ENCODE assay signal across 33 cellular contexts in genomic region chr4:59339631-59340030, GRCh38.
DNase-seq lines count a peak whose midpoint lies in the region; ATAC-seq, FAIRE-seq and TF ChIP-seq lines count a peak whose summit lies in the region.
"Had no signal": no experiment of that assay in that cellular context is flagged by ENCODE, and none has a peak within 500 bp of the region (broad histone marks: within the 10 kb centered on the region; RNA-seq: fewer than 3 reads in every experiment).

No MANE protein-coding gene starts in this region.

- H3K9me3 Mint-ChIP-seq in WTC11: no peaks in the 10 kb centered on the region
- H3K9me3 Mint-ChIP-seq: brain had no signal

- in situ Hi-C loops in GM13976 (cut with MboI; ENCODE audit: low sequenced_read_pairs, unreplicated experiment): no loop called here

- no peak for FAIRE-seq in small intestine (lab: Jason Lieb, UNC)
- FAIRE-seq: GM18507 had no signal

- no peak overlapping the region for H3K27ac Mint-ChIP-seq in WTC11
- H3K27ac Mint-ChIP-seq: activated CD4-positive, alpha-beta T cell treated with anti-CD3 and anti-CD28 coated beads for 36 hours; activated CD8-positive, alpha-beta T cell treated with anti-CD3 and anti-CD28 coated beads for 36 hours; activated naive CD4-positive, alpha-beta T cell treated with anti-CD3 and anti-CD28 coated beads, Interleukin-2, amount 10 ng/mL, durations not matched to agents 7 days and 5 days; brain; immature natural killer cell; progenitor cell of endocrine pancreas; T-helper 2 cell treated with Interferon-gamma antibody and Interleukin-4, amounts not matched to agents 5 μg/mL and 100 μg/mL, for 36 hours had no signal

- H3K4me1 ChIP-seq in KMS-11 (ENCODE audit: low read depth, poor library complexity, severe bottlenecking) (peaks cover 46% of the 10 kb centered on the region), small intestine (ENCODE audit: control insufficient read depth in 2 of 2, insufficient read depth in 1 of 2, low read depth in 1 of 2, low read length in 1 of 2) (no peaks in the 10 kb centered on the region)
- H3K4me1 ChIP-seq: adrenal gland, gastroesophageal sphincter, sigmoid colon, tibial artery had no signal

- no peaks in the 10 kb centered on the region for H3K36me3 Mint-ChIP-seq in WTC11
- H3K36me3 Mint-ChIP-seq: activated naive CD4-positive, alpha-beta T cell treated with anti-CD3 and anti-CD28 coated beads, Interleukin-2, amount 10 ng/mL, durations not matched to agents 7 days and 5 days; brain; immature natural killer cell had no signal

- DNase-seq in WTC11 (ENCODE audit: low spot score) (no peak), hippocampal formation (lab: John Stamatoyannopoulos, UW) (peak; percentile 5 to 14), putamen (ENCODE audit: low spot score) (peak; percentile 39), GM13976 (ENCODE audit: low spot score) (no peak), small intestine (no peak), NOMO-1 (lab: John Stamatoyannopoulos, UW; ENCODE audit: unreplicated experiment in 2 of 2) (no peak)
- DNase-seq: activated CD4-positive, alpha-beta T cell treated with anti-CD3 and anti-CD28 coated beads for 36 hours; activated CD8-positive, alpha-beta memory T cell treated with anti-CD3 and anti-CD28 coated beads, Interleukin-2, amount 50 U/mL, for 48 hours; activated CD8-positive, alpha-beta T cell treated with anti-CD3 and anti-CD28 coated beads for 36 hours; activated naive CD4-positive, alpha-beta T cell treated with anti-CD3 and anti-CD28 coated beads, Interleukin-2, amount 10 ng/mL, durations not matched to agents 7 days and 5 days; adrenal gland; dermis blood vessel endothelial cell; H7; immature natural killer cell; KG1; mesenchymal stem cell; MG63; NCI-H1105 treated with DMSO at 0.1 percent for 48 hours; NCI-H1930; NCI-H2227 treated with DMSO at 0.1 percent for 48 hours; NCI-H526; Right ventricle myocardium superior; sigmoid colon; stimulated activated CD4-positive, alpha-beta T cell treated with anti-CD3 and anti-CD28 coated beads, Interleukin-4, amount 100 ng/mL, for 1 hour; tibial artery had no signal

- no peaks in the 10 kb centered on the region for H3K27me3 Mint-ChIP-seq in WTC11 (ENCODE audit: low read depth)
- H3K27me3 Mint-ChIP-seq: activated CD4-positive, alpha-beta T cell treated with anti-CD3 and anti-CD28 coated beads for 36 hours; activated CD8-positive, alpha-beta T cell treated with anti-CD3 and anti-CD28 coated beads for 36 hours; activated naive CD4-positive, alpha-beta T cell treated with anti-CD3 and anti-CD28 coated beads, Interleukin-2, amount 10 ng/mL, durations not matched to agents 7 days and 5 days; brain; progenitor cell of endocrine pancreas had no signal

- no peaks in the 10 kb centered on the region for H3K9me3 ChIP-seq in small intestine (ENCODE audit: control insufficient read depth, low read depth)
- H3K9me3 ChIP-seq: adrenal gland, gastroesophageal sphincter, MG63, sigmoid colon, tibial artery had no signal

- CTCF ChIA-PET in WTC11 (lab: Charles Lee): no interaction called here

- H3K36me3 ChIP-seq in KMS-11 (ENCODE audit: insufficient read depth) (no peaks in the 10 kb centered on the region), small intestine (ENCODE audit: control insufficient read depth in 2 of 2, insufficient read depth in 2 of 2, low read length in 2 of 2) (no peaks in the 10 kb centered on the region)
- H3K36me3 ChIP-seq: adrenal gland, gastroesophageal sphincter, MG63, sigmoid colon, tibial artery had no signal

- H2AFZ ChIP-seq in KMS-11 (ENCODE audit: low read depth): peak overlapping the region; percentile 4; the same call in 1 of the 2 replicates

- H3K27ac ChIP-seq in KMS-11: peak overlapping the region; percentile 93
- H3K27ac ChIP-seq in small intestine (ENCODE audit: low read depth in 1 of 2, low read length in 1 of 2): no peak overlapping the region
- H3K27ac ChIP-seq: adrenal gland, gastroesophageal sphincter, sigmoid colon, tibial artery had no signal

- no peaks in the 10 kb centered on the region for H4K20me1 ChIP-seq in KMS-11 (ENCODE audit: insufficient read depth)

- ATAC-seq in WTC11: peak; percentile 86
- ATAC-seq: activated CD4-positive, alpha-beta T cell treated with anti-CD3 and anti-CD28 coated beads for 36 hours; activated CD8-positive, alpha-beta T cell treated with anti-CD3 and anti-CD28 coated beads for 36 hours; gastroesophageal sphincter; left lobe of liver; Panc1 had no signal

- POLR2A ChIA-PET in WTC11 (lab: Charles Lee): no interaction called here

- H3K4me3 ChIP-seq in KMS-11 (IDR thresholded peaks at IDR 0.05; ENCODE audit: insufficient read depth, low read depth, low read length) (no peak overlapping the region), small intestine (ENCODE audit: low read depth in 1 of 2, low read length in 2 of 2) (no peak overlapping the region)
- H3K4me3 ChIP-seq: adrenal gland, gastroesophageal sphincter, MG63, sigmoid colon, tibial artery had no signal

- no peaks in the 10 kb centered on the region for H3K79me2 ChIP-seq in KMS-11 (ENCODE audit: insufficient read depth, low read depth)

- TF ChIP-seq CTCF in KMS-11 (conservative IDR thresholded peaks at IDR 0.05; ENCODE audit: low read depth, low read length): no peak
- TF ChIP-seq CTCF in WTC11 (IDR thresholded peaks at IDR 0.05): no peak
- no peak for TF ChIP-seq CTCF in GM13976 (IDR thresholded peaks at IDR 0.05; ENCODE audit: borderline replicate concordance, control extremely low read depth, extremely low read depth, insufficient read depth, missing control alignments)

- H3K27me3 ChIP-seq in KMS-11 (ENCODE audit: insufficient read depth, low read depth) (no peaks in the 10 kb centered on the region), small intestine (ENCODE audit: control insufficient read depth in 2 of 2, insufficient read depth in 2 of 2, low read length in 2 of 2) (no peaks in the 10 kb centered on the region)
- H3K27me3 ChIP-seq: adrenal gland, gastroesophageal sphincter, MG63, sigmoid colon, tibial artery had no signal

- peak overlapping the region; percentile 44 for H3K4me2 ChIP-seq in KMS-11

- H3K4me1 Mint-ChIP-seq in WTC11: 0 out of 2 replicates have a peak, but pooled peaks cover 3% of the 10 kb centered on the region
- H3K4me1 Mint-ChIP-seq: activated CD4-positive, alpha-beta T cell treated with anti-CD3 and anti-CD28 coated beads for 36 hours; activated naive CD4-positive, alpha-beta T cell treated with anti-CD3 and anti-CD28 coated beads, Interleukin-2, amount 10 ng/mL, durations not matched to agents 7 days and 5 days; immature natural killer cell had no signal

- H3K9ac ChIP-seq in KMS-11: peak overlapping the region; percentile 60

- no peak overlapping the region for H3K4me3 Mint-ChIP-seq in WTC11
- H3K4me3 Mint-ChIP-seq: activated CD4-positive, alpha-beta T cell treated with anti-CD3 and anti-CD28 coated beads for 36 hours; activated CD8-positive, alpha-beta T cell treated with anti-CD3 and anti-CD28 coated beads for 36 hours; activated naive CD4-positive, alpha-beta T cell treated with anti-CD3 and anti-CD28 coated beads, Interleukin-2, amount 10 ng/mL, durations not matched to agents 7 days and 5 days; brain; immature natural killer cell; T-helper 2 cell treated with Interferon-gamma antibody and Interleukin-4, amounts not matched to agents 5 μg/mL and 100 μg/mL, for 36 hours had no signal

TF ChIP-seq in WTC11, 78 proteins besides CTCF, POLR2A, EP300 and RAD21 (continues in another document):
- TF ChIP-seq ESRRA (CRISPR knock-in tag; IDR thresholded peaks at IDR 0.05; ENCODE audit: borderline replicate concordance) (no peak), USF1 (CRISPR knock-in tag; IDR thresholded peaks at IDR 0.05) (no peak), ZNF423 (CRISPR knock-in tag; IDR thresholded peaks at IDR 0.05) (no peak), ELF4 (CRISPR knock-in tag; IDR thresholded peaks at IDR 0.05; ENCODE audit: low read depth) (no peak), GABPB1 (CRISPR knock-in tag; IDR thresholded peaks at IDR 0.05) (no peak), EMX1 (CRISPR knock-in tag; IDR thresholded peaks at IDR 0.05) (no peak), TP53 (CRISPR knock-in tag; IDR thresholded peaks at IDR 0.05) (no peak), MYBL2 (CRISPR knock-in tag; IDR thresholded peaks at IDR 0.05) (no peak), GRHL2 (CRISPR knock-in tag; IDR thresholded peaks at IDR 0.05; ENCODE audit: insufficient replicate concordance, severe bottlenecking) (no peak), USF2 (CRISPR knock-in tag; IDR thresholded peaks at IDR 0.05) (no peak), ZSCAN18 (CRISPR knock-in tag; IDR thresholded peaks at IDR 0.05) (no peak), CREB1 (CRISPR knock-in tag; IDR thresholded peaks at IDR 0.05) (no peak), GTF2I (CRISPR knock-in tag; conservative IDR thresholded peaks at IDR 0.05) (no peak)

Comparison
In these comparisons a context has a peak if more than half of its experiments do, and no peak if none do; other contexts are left out.
1. DNase-seq: peak in hippocampal formation (2 of 2) and putamen (single experiment); none in WTC11 (single experiment), GM13976 (single experiment), small intestine (single experiment) and NOMO-1 (0 of 2).